Comparison of ENCODE assay signal across 12 cellular contexts in the genomic region with DNA sequence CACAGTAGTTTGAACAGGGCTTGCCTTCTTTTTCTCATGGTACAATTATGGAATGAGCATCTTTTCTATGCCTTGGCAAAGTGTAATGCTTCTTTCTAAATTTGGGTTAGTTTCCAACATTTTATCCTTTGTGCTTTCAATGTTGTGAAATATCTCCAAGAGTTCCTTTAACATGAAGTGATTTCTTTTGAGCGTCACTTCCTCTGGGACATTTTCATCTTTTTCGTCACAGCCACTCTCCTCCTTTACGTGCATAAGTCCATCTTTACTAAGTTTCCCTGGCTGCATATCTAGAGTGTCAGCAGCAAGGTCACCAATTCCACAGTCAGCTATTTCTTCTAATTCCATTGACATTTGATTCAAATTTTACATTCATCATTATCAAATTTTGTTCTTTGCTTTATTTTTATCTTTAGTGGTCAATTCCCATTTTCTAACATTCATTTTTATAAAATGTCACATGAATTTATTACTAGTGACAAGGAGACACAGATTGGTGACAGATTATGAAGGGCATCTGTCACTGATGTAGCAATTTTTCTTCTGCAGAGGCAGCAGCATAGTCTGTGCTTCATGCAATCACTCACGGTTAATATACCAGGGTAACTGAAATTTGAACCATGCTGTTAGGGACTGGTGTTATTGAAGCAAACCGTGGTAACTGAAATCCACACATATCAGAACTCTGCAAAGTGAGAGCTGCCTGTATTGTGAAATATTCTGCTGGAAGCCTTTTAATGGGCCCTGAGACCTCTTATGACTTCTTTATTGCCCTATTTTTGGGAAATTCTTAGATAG.
DNase-seq lines count a peak whose midpoint lies in the region; ATAC-seq lines count a peak whose summit lies in the region.
"Had no signal": no experiment of that assay in that cellular context is flagged by ENCODE, and none has a peak within 500 bp of the region (broad histone marks: within the 10 kb centered on the region; RNA-seq: fewer than 3 reads in every experiment).

No MANE protein-coding gene starts in this region.

- no peaks in the 10 kb centered on the region for H3K27me3 ChIP-seq in GM23248 (replicated peaks; ENCODE audit: insufficient read depth)
- H3K27me3 ChIP-seq: vagina had no signal

- no peaks in the 10 kb centered on the region for H3K9me3 ChIP-seq in GM23248 (ENCODE audit: low read depth)
- H3K9me3 ChIP-seq: vagina had no signal

- H3K9ac ChIP-seq in GM23248 = peak overlapping the region; percentile 27; the same call in 1 of the 2 replicates

- no peak overlapping the region for H3K4me2 ChIP-seq in GM23248 (ENCODE audit: unreplicated experiment)

- in situ Hi-C loops in GM23248 (cut with MboI) = no loop called here

- no peaks in the 10 kb centered on the region for H3K36me3 ChIP-seq in GM23248 (ENCODE audit: low read depth)
- H3K36me3 ChIP-seq: vagina had no signal

- H3K4me1 ChIP-seq in GM23248 (ENCODE audit: insufficient read depth) = peaks cover 22% of the 10 kb centered on the region

- peak overlapping the region; percentile 2; the same call in 1 of the 2 replicates for H2AFZ ChIP-seq in GM23248

- 19 to 21% methylated on average over 5 of the region's 5 CpGs for WGBS in GM23248 (ENCODE audit: low coverage in 1 of 2, low lambda C conversion rate in 2 of 2, missing lambda C conversion rate in 2 of 2), 2 experiments

- no peaks in the 10 kb centered on the region for H4K20me1 ChIP-seq in GM23248 (ENCODE audit: insufficient read depth)

- no peaks in the 10 kb centered on the region; the same call in 1 of the 2 replicates for H3K9me2 ChIP-seq in GM23248 (ENCODE audit: insufficient read depth)

- DNase-seq in GM23248 (peak; percentile 71), NOMO-1 treated with dmso at 0.1 percent for 144 hours (lab: John Stamatoyannopoulos, UW; ENCODE audit: unreplicated experiment) (peak; percentile 39), fibroblast of the conjunctiva (ENCODE audit: low read depth) (peak; percentile 55), renal cortical epithelial cell (ENCODE audit: low read depth) (peak; percentile 18), C1 segment of cervical spinal cord (lab: John Stamatoyannopoulos, UW) (no peak), NCI-H1436 treated with DMSO at 0.1 percent for 48 hours (lab: John Stamatoyannopoulos, UW) (no peak)
- DNase-seq: activated CD4-positive, alpha-beta T cell treated with anti-CD3 and anti-CD28 coated beads, Interleukin-2, amount 10 ng/mL, durations not matched to agents 24 days and 14 days; glutamatergic neuron; HCEC 1CT had no signal

- H3F3A ChIP-seq in GM23248 (ENCODE audit: insufficient read depth) = peaks cover 25% of the 10 kb centered on the region

- no peak overlapping the region for H3K4me3 ChIP-seq in GM23248
- H3K4me3 ChIP-seq: vagina had no signal

- no peaks in the 10 kb centered on the region for H3K79me2 ChIP-seq in GM23248 (ENCODE audit: insufficient read depth)

- ATAC-seq in HG02852 (IDR thresholded peaks at IDR 0.05; ENCODE audit: unreplicated experiment) = no peak
- no peak for ATAC-seq in GM21619 (IDR thresholded peaks at IDR 0.05; ENCODE audit: unreplicated experiment)

- peak overlapping the region; percentile 65 for H3K27ac ChIP-seq in GM23248

Comparison
In these comparisons a context has a peak if more than half of its experiments do, and no peak if none do; other contexts are left out.
1. DNase-seq: peak in GM23248 (single experiment), NOMO-1 treated with dmso at 0.1 percent for 144 hours (single experiment), fibroblast of the conjunctiva (single experiment) and renal cortical epithelial cell (single experiment); none in C1 segment of cervical spinal cord (0 of 14) and NCI-H1436 treated with DMSO at 0.1 percent for 48 hours (single experiment).